1 cellular context compared by ENCODE assay signal in genomic region chr7:151109094-151110048, GRCh38.
TF ChIP-seq lines count a peak whose summit lies in the region.

No MANE protein-coding gene starts in this region.

TF ChIP-seq in K562, 482 proteins besides CTCF, POLR2A, EP300 and RAD21 (continued from another document and continues in another):
- no peak for TF ChIP-seq HBP1 (CRISPR knock-in tag; IDR thresholded peaks at IDR 0.05)
- TF ChIP-seq ETV1 (tag; conservative IDR thresholded peaks at IDR 0.05; ENCODE audit: low read depth), result no peak
- TF ChIP-seq MAFK (IDR thresholded peaks at IDR 0.05; ENCODE audit: low read length), result no peak
- no peak for TF ChIP-seq ZNF224 (CRISPR knock-in tag; IDR thresholded peaks at IDR 0.05)
- no peak for TF ChIP-seq U2AF1 (optimal IDR thresholded peaks at IDR 0.05; ENCODE audit: low read depth, low read length)
- TF ChIP-seq HNRNPK (IDR thresholded peaks at IDR 0.05; ENCODE audit: low read depth, low read length, poor library complexity, severe bottlenecking), result no peak
- TF ChIP-seq SNRNP70 (optimal IDR thresholded peaks at IDR 0.05; ENCODE audit: low read depth, low read length), result no peak
- peak; percentile 32; the same call in 1 of the 2 replicates for TF ChIP-seq NFE2 (IDR thresholded peaks at IDR 0.05; ENCODE audit: low read depth)
- TF ChIP-seq ILK (tag; IDR thresholded peaks at IDR 0.05; ENCODE audit: borderline replicate concordance, low read depth), result no peak
- TF ChIP-seq ZBTB33 (CRISPR knock-in tag; IDR thresholded peaks at IDR 0.05), result no peak
- TF ChIP-seq SMAD3 (CRISPR knock-in tag; conservative IDR thresholded peaks at IDR 0.05), result no peak
- TF ChIP-seq PHF8 (IDR thresholded peaks at IDR 0.05; ENCODE audit: borderline replicate concordance, low read length), result no peak
- no peak for TF ChIP-seq CREB3 (tag; conservative IDR thresholded peaks at IDR 0.05; ENCODE audit: low read depth)
- no peak for TF ChIP-seq MCM7 (IDR thresholded peaks at IDR 0.05)
- no peak for TF ChIP-seq CSDE1 (IDR thresholded peaks at IDR 0.05)
- peak; percentile 66; the same call in 1 of the 2 replicates for TF ChIP-seq SMARCE1 (IDR thresholded peaks at IDR 0.05)
- no peak for TF ChIP-seq ZNF143 (CRISPR knock-in tag; IDR thresholded peaks at IDR 0.05)
- TF ChIP-seq ZBTB5 (IDR thresholded peaks at IDR 0.05), result no peak
- no peak for TF ChIP-seq MYC (IDR thresholded peaks at IDR 0.05; ENCODE audit: low read depth, low read length)
- no peak for TF ChIP-seq MYC (CRISPR knock-in tag; IDR thresholded peaks at IDR 0.05; ENCODE audit: borderline replicate concordance, low read depth)
- TF ChIP-seq DNMT1 (IDR thresholded peaks at IDR 0.05), result peak; percentile 61; the same call in 1 of the 2 replicates
- TF ChIP-seq EGR1 (conservative IDR thresholded peaks at IDR 0.05), result peak; percentile 36; the same call in 1 of the 2 replicates
- no peak for TF ChIP-seq BCLAF1 (IDR thresholded peaks at IDR 0.05; ENCODE audit: borderline replicate concordance in 1 of 2, control insufficient read depth in 1 of 2, low read depth in 2 of 2, low read length in 1 of 2)
- TF ChIP-seq IRF1 (CRISPR knock-in tag; IDR thresholded peaks at IDR 0.05; ENCODE audit: borderline replicate concordance), result no peak
- TF ChIP-seq ELK3 (CRISPR knock-in tag; IDR thresholded peaks at IDR 0.05), result no peak
- no peak for TF ChIP-seq ZBTB11 (CRISPR knock-in tag; IDR thresholded peaks at IDR 0.05)
- no peak for TF ChIP-seq RBM39 (optimal IDR thresholded peaks at IDR 0.05; ENCODE audit: low read depth, low read length)
- no peak for TF ChIP-seq WHSC1 (IDR thresholded peaks at IDR 0.05; ENCODE audit: low read length)
- 0 out of 2 replicates have a peak, but pooled peaks have one; percentile 11 for TF ChIP-seq ZNF740 (CRISPR knock-in tag; IDR thresholded peaks at IDR 0.05)
- TF ChIP-seq ZNF740 (tag; IDR thresholded peaks at IDR 0.05), result no peak
- no peak for TF ChIP-seq MCM3 (IDR thresholded peaks at IDR 0.05)
- TF ChIP-seq ZNF217 (CRISPR knock-in tag; IDR thresholded peaks at IDR 0.05), result no peak
- TF ChIP-seq ZNF778 (CRISPR knock-in tag; IDR thresholded peaks at IDR 0.05), result no peak
- no peak for TF ChIP-seq RHOXF2B (CRISPR knock-in tag; conservative IDR thresholded peaks at IDR 0.05)
- no peak for TF ChIP-seq SRSF7 (optimal IDR thresholded peaks at IDR 0.05; ENCODE audit: low read depth, low read length)
- no peak for TF ChIP-seq BDP1 (IDR thresholded peaks at IDR 0.05; ENCODE audit: insufficient read depth, insufficient read length)
- TF ChIP-seq ZNF695 (CRISPR knock-in tag; IDR thresholded peaks at IDR 0.05), result no peak
- no peak for TF ChIP-seq ZNF780A (CRISPR knock-in tag; IDR thresholded peaks at IDR 0.05)
- TF ChIP-seq HDAC8 (tag; IDR thresholded peaks at IDR 0.05), result no peak
- no peak for TF ChIP-seq ZNF263 (CRISPR knock-in tag; IDR thresholded peaks at IDR 0.05; ENCODE audit: borderline replicate concordance)
- TF ChIP-seq IFI16 (CRISPR knock-in tag; IDR thresholded peaks at IDR 0.05), result no peak
- TF ChIP-seq THRAP3 (IDR thresholded peaks at IDR 0.05; ENCODE audit: borderline replicate concordance), result no peak
- no peak for TF ChIP-seq CBFA2T3 (IDR thresholded peaks at IDR 0.05)
- TF ChIP-seq GABPB1 (CRISPR knock-in tag; IDR thresholded peaks at IDR 0.05), result no peak
- TF ChIP-seq PHB (CRISPR knock-in tag; IDR thresholded peaks at IDR 0.05), result no peak
- TF ChIP-seq NCOA1 (IDR thresholded peaks at IDR 0.05; ENCODE audit: low read depth), result no peak
- peak; percentile 80; the same call in 1 of the 2 replicates for TF ChIP-seq HLTF (IDR thresholded peaks at IDR 0.05)
- no peak for TF ChIP-seq TBL1XR1 (IDR thresholded peaks at IDR 0.05; ENCODE audit: low read length in 2 of 2)
- TF ChIP-seq ZFP30 (CRISPR knock-in tag; IDR thresholded peaks at IDR 0.05; ENCODE audit: borderline replicate concordance), result no peak
- TF ChIP-seq ERF (CRISPR knock-in tag; IDR thresholded peaks at IDR 0.05), result no peak
- no peak for TF ChIP-seq RBM25 (IDR thresholded peaks at IDR 0.05; ENCODE audit: low read depth, low read length, severe bottlenecking)
- TF ChIP-seq PYGO2 (tag; IDR thresholded peaks at IDR 0.05), result no peak
- no peak for TF ChIP-seq ELF4 (CRISPR knock-in tag; IDR thresholded peaks at IDR 0.05)
- TF ChIP-seq NFYB (IDR thresholded peaks at IDR 0.05; ENCODE audit: extremely low read depth, insufficient read length), result no peak
- no peak for TF ChIP-seq C11orf30 (IDR thresholded peaks at IDR 0.05; ENCODE audit: low read depth)
